1 cellular context compared by ENCODE assay signal in the genomic region with DNA sequence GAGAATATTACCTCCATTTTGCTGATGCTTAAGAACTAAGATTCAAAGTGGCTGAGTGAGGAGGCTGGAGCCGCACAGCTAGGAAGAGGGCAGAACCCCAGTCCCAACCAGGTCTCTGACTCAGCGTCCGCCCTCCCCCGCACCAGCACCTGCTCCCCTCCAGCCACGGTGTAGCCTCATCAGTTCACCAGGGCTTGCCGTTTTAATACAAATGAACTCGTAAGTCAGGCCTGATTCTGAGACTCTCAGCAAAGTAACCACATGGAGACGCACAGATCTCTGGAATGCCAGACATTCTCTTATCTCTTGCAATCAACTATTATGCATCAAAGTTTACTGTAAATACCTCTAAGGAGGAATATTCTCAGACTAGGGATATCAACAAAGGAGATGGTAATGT.
TF ChIP-seq lines count a peak whose summit lies in the region.

No MANE protein-coding gene starts in this region.

TF ChIP-seq in K562, 482 proteins besides CTCF, POLR2A, EP300 and RAD21:
- TF ChIP-seq EGR1 (conservative IDR thresholded peaks at IDR 0.05), result peak; percentile 22; the same call in 1 of the 2 replicates
- TF ChIP-seq RBM34 (IDR thresholded peaks at IDR 0.05; ENCODE audit: borderline replicate concordance, insufficient read depth, low read length), result no peak
- 0 out of 2 replicates have a peak, but pooled peaks have one; percentile 10 for TF ChIP-seq JUND (IDR thresholded peaks at IDR 0.05; ENCODE audit: borderline replicate concordance, low read depth, low read length)
- no peak for TF ChIP-seq JUND (tag; IDR thresholded peaks at IDR 0.05; ENCODE audit: borderline replicate concordance, low read depth, low read length)
